8 cellular contexts compared by ENCODE assay signal in the genomic region with DNA sequence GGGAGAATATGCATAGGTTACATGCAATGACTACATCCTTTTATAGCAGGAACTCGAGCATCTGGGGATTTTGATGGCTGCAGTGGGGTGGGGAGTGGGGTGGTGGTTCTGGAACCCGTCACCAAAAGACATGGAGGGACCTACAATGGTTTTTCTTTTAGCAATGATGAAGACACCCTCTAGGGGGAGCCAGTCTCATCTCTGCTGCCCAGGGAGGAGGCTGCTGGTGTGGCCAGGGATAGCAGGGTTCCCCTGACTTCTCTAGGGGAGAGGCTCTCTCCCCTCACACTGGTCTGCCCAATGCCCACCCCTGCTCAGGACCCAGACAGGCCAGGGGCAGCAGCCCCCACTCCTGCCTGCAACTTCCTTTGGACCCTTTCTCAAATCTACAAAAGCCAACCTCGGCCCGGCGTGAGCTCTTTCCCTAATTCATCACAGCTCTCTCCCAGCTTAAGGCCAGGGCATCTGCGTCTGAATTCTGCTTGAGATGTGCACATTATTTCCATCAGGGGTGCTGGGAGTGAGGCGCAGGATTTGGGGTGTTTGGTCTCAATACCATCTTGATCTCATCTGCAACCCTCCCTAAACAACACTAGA.
A peak's percentile ranks its signal among the peaks of the same experiment; 100 is the strongest.
DNase-seq lines count a peak whose midpoint lies in the region; ATAC-seq, FAIRE-seq and TF ChIP-seq lines count a peak whose summit lies in the region.

No MANE protein-coding gene starts in this region.

- no peak overlapping the region for H3K4me3 ChIP-seq in body of pancreas
- no peak overlapping the region for H3K4me3 ChIP-seq in HepG2 (replicated peaks in 1 of 3; ENCODE audit: insufficient read depth in 1 of 3, low read depth in 2 of 3, low read length in 3 of 3)

- H4K20me1 ChIP-seq in HepG2 (ENCODE audit: insufficient read depth, low read length): 0 out of 2 replicates have a peak, but pooled peaks cover 3% of the 10 kb centered on the region

- TF ChIP-seq EP300 in HepG2 (IDR thresholded peaks at IDR 0.05; ENCODE audit: low read depth in 2 of 2, low read length in 2 of 2) (no peak), HepG2 (CRISPR knock-in tag; IDR thresholded peaks at IDR 0.05; ENCODE audit: borderline replicate concordance) (no peak)

- H3K79me2 ChIP-seq in HepG2 (ENCODE audit: insufficient read depth, low read length): no peaks in the 10 kb centered on the region

- H2AFZ ChIP-seq in HepG2 (ENCODE audit: low read length): no peak overlapping the region

- DNase-seq in AML-193 (lab: John Stamatoyannopoulos, UW) (peak; percentile 6 to 34), NCI-H526 treated with DMSO at 0.1 percent for 48 hours (lab: John Stamatoyannopoulos, UW) (peak; percentile 29), body of pancreas (peak; percentile 34 to 50 (median 42)), HepG2 (ENCODE audit: low spot score) (peak; percentile 59), dedifferentiated amniotic fluid mesenchymal stem cell (ENCODE audit: extremely low spot score) (no peak)

- intact Hi-C loops in body of pancreas (cut with DNase I): no loop called here
- intact Hi-C loops in HepG2 (cut with micrococcal nuclease; ENCODE audit: unreplicated experiment): loop anchor here (1.0 kb wide), 2 partner anchors 46 to 86 kb away; no protein-coding TSS in a partner anchor

- TF ChIP-seq POLR2A in body of pancreas (IDR thresholded peaks at IDR 0.05) (no peak), HepG2 (IDR thresholded peaks at IDR 0.05; ENCODE audit: insufficient read depth in 1 of 2, low read depth in 2 of 2, low read length in 2 of 2) (no peak)

- CTCF ChIA-PET in HepG2 (lab: Yijun Ruan, JAX; ENCODE audit: low intra/inter-chr PET ratio, low total read pairs): interaction anchor here (2.3 kb wide), 1 partner anchor 86 kb away, joined by 31 read pairs; no protein-coding TSS in a partner anchor

- H3K27ac ChIP-seq in body of pancreas: no peak overlapping the region
- H3K27ac ChIP-seq in HepG2 (ENCODE audit: extremely low read length, insufficient read depth, low read length): no peak overlapping the region

- H3K27me3 ChIP-seq in body of pancreas (no peaks in the 10 kb centered on the region), HepG2 (ENCODE audit: control insufficient read depth in 1 of 2, insufficient read depth in 2 of 2, low read length in 2 of 2) (no peaks in the 10 kb centered on the region)

- in situ Hi-C loops in HepG2 (cut with HindIII; ENCODE audit: extremely low pct_ligation_motif_present, low pct_unique_long_range_greater_than_20kb): no loop called here

- TF ChIP-seq CTCF in body of pancreas (IDR thresholded peaks at IDR 0.05): peak in 6 of 7 experiments; percentile 46 to 67 (median 63)
- peak; percentile 80 for TF ChIP-seq CTCF in HepG2 (CRISPR knock-in tag; IDR thresholded peaks at IDR 0.05)

- H3K36me3 ChIP-seq in body of pancreas (replicated peaks in 1 of 2; ENCODE audit: insufficient read depth in 1 of 2, low read depth in 2 of 2): peaks cover 0 to 14% of the 10 kb centered on the region in 2 donors
- peaks cover 19 to 68% of the 10 kb centered on the region in 2 experiments for H3K36me3 ChIP-seq in HepG2 (replicated peaks in 1 of 2; ENCODE audit: control insufficient read depth in 1 of 2, insufficient read depth in 2 of 2, low read length in 2 of 2)

- peak; percentile 79 for TF ChIP-seq RAD21 in HepG2 (CRISPR knock-in tag; IDR thresholded peaks at IDR 0.05)

- WGBS in body of pancreas, 2 donors: 62 to 66% methylated on average over 7 of the region's 7 CpGs
- 72% methylated on average over 6 of the region's 7 CpGs for WGBS in HepG2 (ENCODE audit: low lambda C conversion rate)

- no peaks in the 10 kb centered on the region for H3K9me3 ChIP-seq in body of pancreas
- H3K9me3 ChIP-seq in HepG2 (ENCODE audit: low read length): no peaks in the 10 kb centered on the region

- no peaks in the 10 kb centered on the region for H3K4me1 ChIP-seq in body of pancreas
- no peaks in the 10 kb centered on the region for H3K4me1 ChIP-seq in HepG2 (ENCODE audit: insufficient read depth, low read length)

- POLR2A ChIA-PET in HepG2 (lab: Yijun Ruan, JAX): interaction anchor here (1.2 kb wide), 1 partner anchor 86 kb away, joined by 3 read pairs; no protein-coding TSS in a partner anchor

- peak; percentile 46 for ATAC-seq in GM18499 (IDR thresholded peaks at IDR 0.05; ENCODE audit: insufficient read depth, unreplicated experiment)
- ATAC-seq in HG03066 (IDR thresholded peaks at IDR 0.05; ENCODE audit: low read depth, unreplicated experiment): peak; percentile 82
- ATAC-seq in body of pancreas: peak; percentile 81
- ATAC-seq in HepG2: peak; percentile 99
- no peak for ATAC-seq in GM18520 (IDR thresholded peaks at IDR 0.05; ENCODE audit: unreplicated experiment)

- H3K9ac ChIP-seq in HepG2 (ENCODE audit: insufficient read depth, low read depth, low read length): no peak overlapping the region

- H3K4me2 ChIP-seq in HepG2 (ENCODE audit: low read depth, low read length): no peak overlapping the region

- FAIRE-seq in HepG2 (lab: Jason Lieb, UNC): peak; percentile 55

- BruUV-seq in HepG2 (replicated peaks; lab: Mats Ljungman, UMichigan): no TSS peak

TF ChIP-seq in HepG2, 621 proteins besides CTCF, POLR2A, EP300 and RAD21:
- TF ChIP-seq ZNF235 (CRISPR knock-in tag; IDR thresholded peaks at IDR 0.05; ENCODE audit: borderline replicate concordance): no peak
- no peak for TF ChIP-seq FOSL1 (CRISPR knock-in tag; IDR thresholded peaks at IDR 0.05; ENCODE audit: borderline replicate concordance)
- TF ChIP-seq ZNF644 (CRISPR knock-in tag; IDR thresholded peaks at IDR 0.05; ENCODE audit: low read depth): no peak
- TF ChIP-seq SMC3 (IDR thresholded peaks at IDR 0.05; ENCODE audit: low read length): peak; percentile 82
- TF ChIP-seq ZFAT (CRISPR knock-in tag; conservative IDR thresholded peaks at IDR 0.05): no peak
- peak; percentile 82 for TF ChIP-seq STAG1 (CRISPR knock-in tag; IDR thresholded peaks at IDR 0.05)
- no peak for TF ChIP-seq ELF4 (CRISPR knock-in tag; IDR thresholded peaks at IDR 0.05; ENCODE audit: borderline replicate concordance)
- peak; percentile 24 for TF ChIP-seq XRCC5 (optimal IDR thresholded peaks at IDR 0.05; ENCODE audit: low read length)
- no peak for TF ChIP-seq ZNF10 (CRISPR knock-in tag; IDR thresholded peaks at IDR 0.05; ENCODE audit: borderline replicate concordance, low read depth)
- TF ChIP-seq ZNF224 (CRISPR knock-in tag; IDR thresholded peaks at IDR 0.05): no peak
- peak; percentile 24; the same call in 1 of the 2 replicates for TF ChIP-seq ZNF350 (CRISPR knock-in tag; IDR thresholded peaks at IDR 0.05; ENCODE audit: borderline replicate concordance, low read depth)
